8 cellular contexts compared by ENCODE assay signal in the genomic region with DNA sequence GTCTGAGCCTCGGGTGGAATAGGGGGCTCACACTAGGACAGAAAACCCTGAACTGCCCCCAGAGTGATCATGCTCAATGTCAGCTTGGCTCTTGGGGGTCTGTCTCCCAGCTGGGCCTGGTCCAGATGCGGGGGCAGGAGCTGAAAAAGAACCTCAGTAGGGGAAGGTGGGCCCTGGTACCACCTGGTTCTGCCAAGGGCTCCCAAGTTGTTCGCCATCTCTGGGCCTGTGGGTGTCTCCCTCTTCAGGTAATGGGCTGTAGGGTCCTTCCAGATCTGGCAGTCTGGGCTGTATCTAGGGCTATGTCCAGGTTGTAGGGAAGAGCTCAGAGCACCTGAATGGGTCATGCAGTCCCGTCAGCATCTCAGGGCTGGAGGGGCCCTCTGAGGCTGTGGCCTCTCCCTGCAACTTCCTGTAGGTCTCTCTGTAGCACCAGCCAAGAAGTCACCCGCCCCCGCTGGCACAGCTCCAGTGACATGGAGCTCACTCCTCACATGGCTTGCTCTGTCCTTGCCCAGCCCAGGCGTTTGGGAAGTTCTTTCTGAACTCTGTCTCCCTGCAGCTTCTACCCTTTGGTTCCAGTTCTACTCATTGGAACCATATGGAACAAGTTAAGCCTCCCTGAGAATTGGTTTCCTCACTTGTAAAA. TPM values are rescaled to one million over a fixed set of nuclear protein-coding genes. Genes with fewer than 3 reads are reported as not detected.
DNase-seq lines count a peak whose midpoint lies in the region; ATAC-seq and TF ChIP-seq lines count a peak whose summit lies in the region.
"Had no signal": no experiment of that assay in that cellular context is flagged by ENCODE, and none has a peak within 500 bp of the region (broad histone marks: within the 10 kb centered on the region; RNA-seq: fewer than 3 reads in every experiment).

No MANE protein-coding gene starts in this region.

- H3K9me3 Mint-ChIP-seq in central memory CD8-positive, alpha-beta T cell, result no peaks in the 10 kb centered on the region

- H3K79me2 ChIP-seq in mesendoderm (ENCODE audit: control insufficient read depth, insufficient read depth, low read length), result no peaks in the 10 kb centered on the region

- DNase-seq in LHCN-M2 (ENCODE audit: low read depth) (peak; percentile 14), thyroid gland (peak; percentile 89 to 91), T-helper 17 cell (no peak), NCI-H1694 treated with DMSO at 0.1 percent for 48 hours (lab: John Stamatoyannopoulos, UW) (no peak), mesendoderm (no peak)
- no peak for DNase-seq in central memory CD8-positive, alpha-beta T cell (ENCODE audit: low spot score in 2 of 2)

- no peak overlapping the region for H3K4me3 Mint-ChIP-seq in central memory CD8-positive, alpha-beta T cell
- H3K4me3 Mint-ChIP-seq in T-helper 17 cell, result no peak overlapping the region

- no peak overlapping the region for H4K8ac ChIP-seq in mesendoderm (ENCODE audit: low read depth, low read length)

- H3K4me3 ChIP-seq in thyroid gland (replicated peaks in 1 of 3), result no peak overlapping the region
- H3K4me3 ChIP-seq in mesendoderm (ENCODE audit: low read length), result no peak overlapping the region

- H3K4me2 ChIP-seq in mesendoderm (ENCODE audit: low read length), result no peak overlapping the region

- no peak overlapping the region for H2AK5ac ChIP-seq in mesendoderm (ENCODE audit: low read length)

- H3K4ac ChIP-seq in mesendoderm (ENCODE audit: low read depth, low read length), result no peak overlapping the region

- no peak overlapping the region for H3K9ac ChIP-seq in mesendoderm (ENCODE audit: low read length)

- no peak overlapping the region for H3K23ac ChIP-seq in mesendoderm (ENCODE audit: low read length)

- H2BK120ac ChIP-seq in mesendoderm (ENCODE audit: low read depth, low read length), result no peak overlapping the region

- H2BK15ac ChIP-seq in mesendoderm (replicated peaks; ENCODE audit: low read depth), result no peak overlapping the region

- no peak for ATAC-seq in central memory CD8-positive, alpha-beta T cell (replicated peaks; ENCODE audit: extremely low read depth, poor library complexity, severe bottlenecking)
- ATAC-seq in T-helper 17 cell, result no peak

- H3K18ac ChIP-seq in mesendoderm (ENCODE audit: low read length), result no peak overlapping the region

- H3K27ac ChIP-seq in layer of hippocampus (ENCODE audit: low read depth, low read length) (peak overlapping the region; percentile 99), thyroid gland (peak overlapping the region; percentile 62 to 81 (median 70)), mesendoderm (ENCODE audit: low read depth, low read length) (no peak overlapping the region)
- H3K27ac ChIP-seq: ascending aorta had no signal

- no peaks in the 10 kb centered on the region for H3K79me1 ChIP-seq in mesendoderm (ENCODE audit: low read length)

- TF ChIP-seq CTCF in thyroid gland (IDR thresholded peaks at IDR 0.05), result no peak

- WGBS in thyroid gland, 2 donors, result 46 to 62% methylated on average over 7 of the region's 7 CpGs
- no CpG with 5 or more reads among the region's 7 CpGs for WGBS in mesendoderm (ENCODE audit: extremely low coverage, insufficient coverage, low lambda C conversion rate)

- H3K9me3 ChIP-seq in thyroid gland (no peaks in the 10 kb centered on the region), T-helper 17 cell (ENCODE audit: control insufficient read depth, low read length, poor library complexity, severe bottlenecking) (no peaks in the 10 kb centered on the region)
- H3K9me3 ChIP-seq: ascending aorta had no signal

- H3K4me1 ChIP-seq in thyroid gland (peaks cover 15 to 22% of the 10 kb centered on the region in 2 donors), mesendoderm (ENCODE audit: control insufficient read depth, low read depth, low read length) (no peaks in the 10 kb centered on the region)
- H3K4me1 ChIP-seq: ascending aorta had no signal

- H3K4me1 Mint-ChIP-seq in central memory CD8-positive, alpha-beta T cell, result peaks cover 5% of the 10 kb centered on the region
- H3K4me1 Mint-ChIP-seq in T-helper 17 cell, result no peaks in the 10 kb centered on the region

- H3K36me3 ChIP-seq in thyroid gland (no peaks in the 10 kb centered on the region), mesendoderm (ENCODE audit: control insufficient read depth, insufficient read depth, low read length) (no peaks in the 10 kb centered on the region)
- H3K36me3 ChIP-seq: ascending aorta had no signal

- TF ChIP-seq POLR2A in thyroid gland (IDR thresholded peaks at IDR 0.05), result no peak

- no peaks in the 10 kb centered on the region for H3K36me3 Mint-ChIP-seq in central memory CD8-positive, alpha-beta T cell (ENCODE audit: insufficient read depth)
- H3K36me3 Mint-ChIP-seq in T-helper 17 cell (ENCODE audit: low read depth), result no peaks in the 10 kb centered on the region

- no peak overlapping the region for H3K56ac ChIP-seq in mesendoderm (ENCODE audit: low read length)

- peak overlapping the region; percentile 17 for H3K27ac Mint-ChIP-seq in central memory CD8-positive, alpha-beta T cell (ENCODE audit: low read depth)
- H3K27ac Mint-ChIP-seq in T-helper 17 cell, result no peak overlapping the region

- no peak overlapping the region for H2BK5ac ChIP-seq in mesendoderm (ENCODE audit: low read length)

- H4K5ac ChIP-seq in mesendoderm (ENCODE audit: low read length), result no peak overlapping the region

- H3K27me3 ChIP-seq in layer of hippocampus (ENCODE audit: control insufficient read depth, insufficient read depth, low read length), result no peaks in the 10 kb centered on the region
- H3K27me3 ChIP-seq in thyroid gland, result no peaks in the 10 kb centered on the region
- H3K27me3 ChIP-seq in mesendoderm (ENCODE audit: insufficient read depth, low read length, poor library complexity), result no peaks in the 10 kb centered on the region
- H3K27me3 ChIP-seq: ascending aorta had no signal

- intact Hi-C loops in thyroid gland (cut with DNase I), result no loop called here

- H3K27me3 Mint-ChIP-seq in central memory CD8-positive, alpha-beta T cell, result no peaks in the 10 kb centered on the region
- no peaks in the 10 kb centered on the region for H3K27me3 Mint-ChIP-seq in T-helper 17 cell

RNA-seq across cellular contexts. Expression of a gene that starts 33.0 kb away (rescaled TPM):
- not detected in 2 replicates for total RNA-seq in LHCN-M2 (2014; rRNA removed)
- polyA plus RNA-seq in LHCN-M2 (2012), result 0.04 TPM
- total RNA-seq in thyroid gland, result under 1 TPM in 1 of 4 donors, not detected in 3; 0.34 TPM
- total RNA-seq in T-helper 17 cell, result not detected
- 2.7 TPM for polyA plus RNA-seq in mesendoderm (2013, experiment 1 of 2)
- polyA plus RNA-seq in mesendoderm (2013, experiment 2 of 2), result 2.7 TPM

RNA-seq across cellular contexts. Expression of a gene that starts 39.8 kb away (rescaled TPM):
- 5.2 and 6.0 TPM in 2 replicates for total RNA-seq in LHCN-M2 (2014; rRNA removed)
- polyA plus RNA-seq in LHCN-M2 (2012), result 4.9 TPM
- total RNA-seq in thyroid gland, result 10 to 100 TPM; 52.2 to 81.4 (median 57.5) TPM
- 10 to 100 TPM; 24.5 to 25.4 TPM for total RNA-seq in T-helper 17 cell
- polyA plus RNA-seq in mesendoderm (2013, experiment 1 of 2), result 13.2 TPM
- 11.8 TPM for polyA plus RNA-seq in mesendoderm (2013, experiment 2 of 2)

Comparison
In these comparisons a context has a peak if more than half of its experiments do, and no peak if none do; other contexts are left out.
1. DNase-seq: peak in LHCN-M2 (single experiment) and thyroid gland (2 of 2); none in central memory CD8-positive, alpha-beta T cell (0 of 2), T-helper 17 cell (0 of 3), NCI-H1694 treated with DMSO at 0.1 percent for 48 hours (single experiment) and mesendoderm (single experiment).